Comparison of ENCODE assay signal across 1 cellular context in the genomic region with DNA sequence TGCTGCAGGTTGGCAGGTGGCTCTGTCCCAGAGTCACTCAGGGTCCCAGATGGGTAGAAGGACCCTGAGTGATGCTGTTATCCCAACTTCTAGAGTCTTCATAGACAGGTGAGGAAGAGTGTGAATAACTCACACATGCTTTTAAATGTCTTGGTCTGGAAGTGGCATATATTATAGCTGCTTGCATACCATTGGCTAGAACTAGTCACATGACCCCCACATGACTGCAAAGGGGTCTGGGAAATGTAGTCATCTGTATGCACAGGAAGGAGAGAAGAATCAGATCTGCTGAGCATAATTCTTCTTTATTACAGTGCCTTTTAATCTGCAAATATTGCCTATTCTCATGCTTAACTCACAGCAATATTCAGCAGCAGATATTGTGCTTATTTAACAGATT.
TF ChIP-seq lines count a peak whose summit lies in the region.

No MANE protein-coding gene starts in this region.

TF ChIP-seq in HepG2, 621 proteins besides CTCF, POLR2A, EP300 and RAD21 (continued from another document):
- no peak for TF ChIP-seq SRY (CRISPR knock-in tag; IDR thresholded peaks at IDR 0.05)
- no peak for TF ChIP-seq RFXANK (CRISPR knock-in tag; IDR thresholded peaks at IDR 0.05)
- no peak for TF ChIP-seq ZSCAN22 (CRISPR knock-in tag; IDR thresholded peaks at IDR 0.05)
- no peak for TF ChIP-seq CHD4 (IDR thresholded peaks at IDR 0.05; ENCODE audit: borderline replicate concordance, low read length)
- TF ChIP-seq RARG (CRISPR knock-in tag; IDR thresholded peaks at IDR 0.05; ENCODE audit: low read depth), result no peak
- TF ChIP-seq CEBPG (CRISPR knock-in tag; IDR thresholded peaks at IDR 0.05), result no peak
- TF ChIP-seq, protein P1, sequence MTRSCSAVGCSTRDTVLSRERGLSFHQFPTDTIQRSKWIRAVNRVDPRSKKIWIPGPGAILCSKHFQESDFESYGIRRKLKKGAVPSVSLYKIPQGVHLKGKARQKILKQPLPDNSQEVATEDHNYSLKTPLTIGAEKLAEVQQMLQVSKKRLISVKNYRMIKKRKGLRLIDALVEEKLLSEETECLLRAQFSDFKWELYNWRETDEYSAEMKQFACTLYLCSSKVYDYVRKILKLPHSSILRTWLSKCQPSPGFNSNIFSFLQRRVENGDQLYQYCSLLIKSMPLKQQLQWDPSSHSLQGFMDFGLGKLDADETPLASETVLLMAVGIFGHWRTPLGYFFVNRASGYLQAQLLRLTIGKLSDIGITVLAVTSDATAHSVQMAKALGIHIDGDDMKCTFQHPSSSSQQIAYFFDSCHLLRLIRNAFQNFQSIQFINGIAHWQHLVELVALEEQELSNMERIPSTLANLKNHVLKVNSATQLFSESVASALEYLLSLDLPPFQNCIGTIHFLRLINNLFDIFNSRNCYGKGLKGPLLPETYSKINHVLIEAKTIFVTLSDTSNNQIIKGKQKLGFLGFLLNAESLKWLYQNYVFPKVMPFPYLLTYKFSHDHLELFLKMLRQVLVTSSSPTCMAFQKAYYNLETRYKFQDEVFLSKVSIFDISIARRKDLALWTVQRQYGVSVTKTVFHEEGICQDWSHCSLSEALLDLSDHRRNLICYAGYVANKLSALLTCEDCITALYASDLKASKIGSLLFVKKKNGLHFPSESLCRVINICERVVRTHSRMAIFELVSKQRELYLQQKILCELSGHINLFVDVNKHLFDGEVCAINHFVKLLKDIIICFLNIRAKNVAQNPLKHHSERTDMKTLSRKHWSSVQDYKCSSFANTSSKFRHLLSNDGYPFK (CRISPR knock-in tag; IDR thresholded peaks at IDR 0.05; ENCODE audit: borderline replicate concordance), result no peak
- no peak for TF ChIP-seq ARNTL (CRISPR knock-in tag; IDR thresholded peaks at IDR 0.05)
- no peak for TF ChIP-seq ATF7-NPFF (CRISPR knock-in tag; IDR thresholded peaks at IDR 0.05; ENCODE audit: low read depth)
- TF ChIP-seq, protein P2, sequence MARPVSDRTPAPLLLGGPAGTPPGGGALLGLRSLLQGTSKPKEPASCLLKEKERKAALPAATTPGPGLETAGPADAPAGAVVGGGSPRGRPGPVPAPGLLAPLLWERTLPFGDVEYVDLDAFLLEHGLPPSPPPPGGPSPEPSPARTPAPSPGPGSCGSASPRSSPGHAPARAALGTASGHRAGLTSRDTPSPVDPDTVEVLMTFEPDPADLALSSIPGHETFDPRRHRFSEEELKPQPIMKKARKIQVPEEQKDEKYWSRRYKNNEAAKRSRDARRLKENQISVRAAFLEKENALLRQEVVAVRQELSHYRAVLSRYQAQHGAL (CRISPR knock-in tag; IDR thresholded peaks at IDR 0.05; ENCODE audit: not compliant biosample characterization), result no peak
- no peak for TF ChIP-seq ZKSCAN5 (CRISPR knock-in tag; IDR thresholded peaks at IDR 0.05)
- peak; percentile 59 for TF ChIP-seq RAD51 (IDR thresholded peaks at IDR 0.05; ENCODE audit: borderline replicate concordance)
- no peak for TF ChIP-seq HMG20A (CRISPR knock-in tag; IDR thresholded peaks at IDR 0.05; ENCODE audit: borderline replicate concordance)
- TF ChIP-seq NFYB (CRISPR knock-in tag; IDR thresholded peaks at IDR 0.05), result peak; percentile 69
- TF ChIP-seq ZFAT (CRISPR knock-in tag; conservative IDR thresholded peaks at IDR 0.05), result no peak
- TF ChIP-seq, protein P3, sequence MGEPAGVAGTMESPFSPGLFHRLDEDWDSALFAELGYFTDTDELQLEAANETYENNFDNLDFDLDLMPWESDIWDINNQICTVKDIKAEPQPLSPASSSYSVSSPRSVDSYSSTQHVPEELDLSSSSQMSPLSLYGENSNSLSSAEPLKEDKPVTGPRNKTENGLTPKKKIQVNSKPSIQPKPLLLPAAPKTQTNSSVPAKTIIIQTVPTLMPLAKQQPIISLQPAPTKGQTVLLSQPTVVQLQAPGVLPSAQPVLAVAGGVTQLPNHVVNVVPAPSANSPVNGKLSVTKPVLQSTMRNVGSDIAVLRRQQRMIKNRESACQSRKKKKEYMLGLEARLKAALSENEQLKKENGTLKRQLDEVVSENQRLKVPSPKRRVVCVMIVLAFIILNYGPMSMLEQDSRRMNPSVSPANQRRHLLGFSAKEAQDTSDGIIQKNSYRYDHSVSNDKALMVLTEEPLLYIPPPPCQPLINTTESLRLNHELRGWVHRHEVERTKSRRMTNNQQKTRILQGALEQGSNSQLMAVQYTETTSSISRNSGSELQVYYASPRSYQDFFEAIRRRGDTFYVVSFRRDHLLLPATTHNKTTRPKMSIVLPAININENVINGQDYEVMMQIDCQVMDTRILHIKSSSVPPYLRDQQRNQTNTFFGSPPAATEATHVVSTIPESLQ (CRISPR knock-in tag; conservative IDR thresholded peaks at IDR 0.05), result no peak
- TF ChIP-seq, protein P4, sequence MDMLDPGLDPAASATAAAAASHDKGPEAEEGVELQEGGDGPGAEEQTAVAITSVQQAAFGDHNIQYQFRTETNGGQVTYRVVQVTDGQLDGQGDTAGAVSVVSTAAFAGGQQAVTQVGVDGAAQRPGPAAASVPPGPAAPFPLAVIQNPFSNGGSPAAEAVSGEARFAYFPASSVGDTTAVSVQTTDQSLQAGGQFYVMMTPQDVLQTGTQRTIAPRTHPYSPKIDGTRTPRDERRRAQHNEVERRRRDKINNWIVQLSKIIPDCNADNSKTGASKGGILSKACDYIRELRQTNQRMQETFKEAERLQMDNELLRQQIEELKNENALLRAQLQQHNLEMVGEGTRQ (IDR thresholded peaks at IDR 0.05; ENCODE audit: low read depth, low read length), result peak; percentile 80
- TF ChIP-seq, protein P4 (CRISPR knock-in tag; IDR thresholded peaks at IDR 0.05; ENCODE audit: borderline replicate concordance), result peak; percentile 81; the same call in 1 of the 2 replicates
- TF ChIP-seq, protein P5, sequence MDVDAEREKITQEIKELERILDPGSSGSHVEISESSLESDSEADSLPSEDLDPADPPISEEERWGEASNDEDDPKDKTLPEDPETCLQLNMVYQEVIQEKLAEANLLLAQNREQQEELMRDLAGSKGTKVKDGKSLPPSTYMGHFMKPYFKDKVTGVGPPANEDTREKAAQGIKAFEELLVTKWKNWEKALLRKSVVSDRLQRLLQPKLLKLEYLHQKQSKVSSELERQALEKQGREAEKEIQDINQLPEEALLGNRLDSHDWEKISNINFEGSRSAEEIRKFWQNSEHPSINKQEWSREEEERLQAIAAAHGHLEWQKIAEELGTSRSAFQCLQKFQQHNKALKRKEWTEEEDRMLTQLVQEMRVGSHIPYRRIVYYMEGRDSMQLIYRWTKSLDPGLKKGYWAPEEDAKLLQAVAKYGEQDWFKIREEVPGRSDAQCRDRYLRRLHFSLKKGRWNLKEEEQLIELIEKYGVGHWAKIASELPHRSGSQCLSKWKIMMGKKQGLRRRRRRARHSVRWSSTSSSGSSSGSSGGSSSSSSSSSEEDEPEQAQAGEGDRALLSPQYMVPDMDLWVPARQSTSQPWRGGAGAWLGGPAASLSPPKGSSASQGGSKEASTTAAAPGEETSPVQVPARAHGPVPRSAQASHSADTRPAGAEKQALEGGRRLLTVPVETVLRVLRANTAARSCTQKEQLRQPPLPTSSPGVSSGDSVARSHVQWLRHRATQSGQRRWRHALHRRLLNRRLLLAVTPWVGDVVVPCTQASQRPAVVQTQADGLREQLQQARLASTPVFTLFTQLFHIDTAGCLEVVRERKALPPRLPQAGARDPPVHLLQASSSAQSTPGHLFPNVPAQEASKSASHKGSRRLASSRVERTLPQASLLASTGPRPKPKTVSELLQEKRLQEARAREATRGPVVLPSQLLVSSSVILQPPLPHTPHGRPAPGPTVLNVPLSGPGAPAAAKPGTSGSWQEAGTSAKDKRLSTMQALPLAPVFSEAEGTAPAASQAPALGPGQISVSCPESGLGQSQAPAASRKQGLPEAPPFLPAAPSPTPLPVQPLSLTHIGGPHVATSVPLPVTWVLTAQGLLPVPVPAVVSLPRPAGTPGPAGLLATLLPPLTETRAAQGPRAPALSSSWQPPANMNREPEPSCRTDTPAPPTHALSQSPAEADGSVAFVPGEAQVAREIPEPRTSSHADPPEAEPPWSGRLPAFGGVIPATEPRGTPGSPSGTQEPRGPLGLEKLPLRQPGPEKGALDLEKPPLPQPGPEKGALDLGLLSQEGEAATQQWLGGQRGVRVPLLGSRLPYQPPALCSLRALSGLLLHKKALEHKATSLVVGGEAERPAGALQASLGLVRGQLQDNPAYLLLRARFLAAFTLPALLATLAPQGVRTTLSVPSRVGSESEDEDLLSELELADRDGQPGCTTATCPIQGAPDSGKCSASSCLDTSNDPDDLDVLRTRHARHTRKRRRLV (CRISPR knock-in tag; IDR thresholded peaks at IDR 0.05), result no peak
- TF ChIP-seq ZNF446 (CRISPR knock-in tag; IDR thresholded peaks at IDR 0.05), result no peak
- TF ChIP-seq MTA1 (CRISPR knock-in tag; IDR thresholded peaks at IDR 0.05; ENCODE audit: borderline replicate concordance), result no peak
- no peak for TF ChIP-seq ZNF557 (CRISPR knock-in tag; IDR thresholded peaks at IDR 0.05)
- TF ChIP-seq, protein P6, sequence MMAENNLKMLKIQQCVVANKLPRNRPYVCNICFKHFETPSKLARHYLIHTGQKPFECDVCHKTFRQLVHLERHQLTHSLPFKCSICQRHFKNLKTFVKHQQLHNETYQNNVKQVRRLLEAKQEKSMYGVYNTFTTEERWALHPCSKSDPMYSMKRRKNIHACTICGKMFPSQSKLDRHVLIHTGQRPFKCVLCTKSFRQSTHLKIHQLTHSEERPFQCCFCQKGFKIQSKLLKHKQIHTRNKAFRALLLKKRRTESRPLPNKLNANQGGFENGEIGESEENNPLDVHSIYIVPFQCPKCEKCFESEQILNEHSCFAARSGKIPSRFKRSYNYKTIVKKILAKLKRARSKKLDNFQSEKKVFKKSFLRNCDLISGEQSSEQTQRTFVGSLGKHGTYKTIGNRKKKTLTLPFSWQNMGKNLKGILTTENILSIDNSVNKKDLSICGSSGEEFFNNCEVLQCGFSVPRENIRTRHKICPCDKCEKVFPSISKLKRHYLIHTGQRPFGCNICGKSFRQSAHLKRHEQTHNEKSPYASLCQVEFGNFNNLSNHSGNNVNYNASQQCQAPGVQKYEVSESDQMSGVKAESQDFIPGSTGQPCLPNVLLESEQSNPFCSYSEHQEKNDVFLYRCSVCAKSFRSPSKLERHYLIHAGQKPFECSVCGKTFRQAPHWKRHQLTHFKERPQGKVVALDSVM (CRISPR knock-in tag; IDR thresholded peaks at IDR 0.05), result no peak
- TF ChIP-seq, protein P7, sequence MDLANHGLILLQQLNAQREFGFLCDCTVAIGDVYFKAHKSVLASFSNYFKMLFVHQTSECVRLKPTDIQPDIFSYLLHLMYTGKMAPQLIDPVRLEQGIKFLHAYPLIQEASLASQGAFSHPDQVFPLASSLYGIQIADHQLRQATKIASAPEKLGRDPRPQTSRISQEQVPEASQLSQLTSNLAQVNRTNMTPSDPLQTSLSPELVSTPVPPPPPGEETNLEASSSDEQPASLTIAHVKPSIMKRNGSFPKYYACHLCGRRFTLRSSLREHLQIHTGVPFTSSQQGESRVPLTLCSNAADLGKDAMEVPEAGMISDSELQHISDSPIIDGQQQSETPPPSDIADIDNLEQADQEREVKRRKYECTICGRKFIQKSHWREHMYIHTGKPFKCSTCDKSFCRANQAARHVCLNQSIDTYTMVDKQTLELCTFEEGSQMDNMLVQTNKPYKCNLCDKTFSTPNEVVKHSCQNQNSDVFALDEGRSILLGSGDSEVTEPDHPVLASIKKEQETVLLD (CRISPR knock-in tag; IDR thresholded peaks at IDR 0.05; ENCODE audit: low read depth), result no peak
- no peak for TF ChIP-seq NAIF1 (CRISPR knock-in tag; IDR thresholded peaks at IDR 0.05; ENCODE audit: borderline replicate concordance)
- no peak for TF ChIP-seq ZNF354B (CRISPR knock-in tag; IDR thresholded peaks at IDR 0.05)
- no peak for TF ChIP-seq BORCS8-MEF2B (CRISPR knock-in tag; IDR thresholded peaks at IDR 0.05)
- TF ChIP-seq CREB1 (IDR thresholded peaks at IDR 0.05), result no peak
- no peak for TF ChIP-seq CREB1 (CRISPR knock-in tag; IDR thresholded peaks at IDR 0.05)
- peak; percentile 95 for TF ChIP-seq THAP11 (CRISPR knock-in tag; IDR thresholded peaks at IDR 0.05)
- no peak for TF ChIP-seq HOXA3 (CRISPR knock-in tag; IDR thresholded peaks at IDR 0.05)
- no peak for TF ChIP-seq ZNF781 (CRISPR knock-in tag; IDR thresholded peaks at IDR 0.05; ENCODE audit: borderline replicate concordance, not compliant biosample characterization)
- no peak for TF ChIP-seq SALL1 (CRISPR knock-in tag; IDR thresholded peaks at IDR 0.05)
- TF ChIP-seq, protein P8, sequence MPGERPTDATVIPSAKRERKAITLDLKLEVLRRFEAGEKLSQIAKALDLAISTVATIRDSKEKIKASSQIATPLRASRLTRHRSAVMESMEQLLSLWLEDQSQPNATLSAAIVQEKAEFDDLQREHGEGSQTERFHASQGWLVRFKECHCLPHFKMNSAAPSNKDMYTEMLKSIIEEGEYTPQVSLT (CRISPR knock-in tag; IDR thresholded peaks at IDR 0.05; ENCODE audit: borderline replicate concordance, low read depth), result no peak
- no peak for TF ChIP-seq ZNF30 (CRISPR knock-in tag; IDR thresholded peaks at IDR 0.05)
- TF ChIP-seq CC2D1A (CRISPR knock-in tag; IDR thresholded peaks at IDR 0.05), result no peak
- TF ChIP-seq, protein P9, sequence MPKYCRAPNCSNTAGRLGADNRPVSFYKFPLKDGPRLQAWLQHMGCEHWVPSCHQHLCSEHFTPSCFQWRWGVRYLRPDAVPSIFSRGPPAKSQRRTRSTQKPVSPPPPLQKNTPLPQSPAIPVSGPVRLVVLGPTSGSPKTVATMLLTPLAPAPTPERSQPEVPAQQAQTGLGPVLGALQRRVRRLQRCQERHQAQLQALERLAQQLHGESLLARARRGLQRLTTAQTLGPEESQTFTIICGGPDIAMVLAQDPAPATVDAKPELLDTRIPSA (CRISPR knock-in tag; IDR thresholded peaks at IDR 0.05; ENCODE audit: borderline replicate concordance), result no peak
- no peak for TF ChIP-seq NCOA5 (CRISPR knock-in tag; IDR thresholded peaks at IDR 0.05)
- TF ChIP-seq ZNF460 (CRISPR knock-in tag; IDR thresholded peaks at IDR 0.05; ENCODE audit: borderline replicate concordance), result no peak
- TF ChIP-seq HCFC1 (IDR thresholded peaks at IDR 0.05; ENCODE audit: low read depth, low read length), result peak; percentile 49
- no peak for TF ChIP-seq ZNF678 (CRISPR knock-in tag; IDR thresholded peaks at IDR 0.05)
